8 cellular contexts compared by ENCODE assay signal in the genomic region with DNA sequence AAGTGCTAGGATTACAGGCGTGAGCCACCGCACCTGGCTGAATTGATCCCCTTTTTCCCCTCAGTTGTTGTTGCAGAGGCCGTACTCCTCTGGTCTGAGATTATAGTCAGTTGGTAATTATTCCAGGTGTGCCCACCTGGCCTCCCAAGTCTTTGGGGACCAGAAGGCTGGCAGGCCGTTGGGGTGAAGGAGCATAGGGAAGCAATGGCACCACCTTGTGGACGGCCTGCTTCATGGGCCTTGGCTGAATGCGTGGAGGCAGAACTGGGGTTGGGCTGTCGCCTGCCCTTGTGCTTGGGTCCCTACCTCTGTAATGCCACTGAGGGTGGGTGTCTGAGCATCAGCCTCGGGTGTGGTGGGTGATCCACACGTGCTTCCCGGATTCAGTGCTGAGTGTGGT.
DNase-seq lines count a peak whose midpoint lies in the region; ATAC-seq lines count a peak whose summit lies in the region.

No MANE protein-coding gene starts in this region.

- H3K9me2 ChIP-seq in GM23248 (ENCODE audit: insufficient read depth), result no peaks in the 10 kb centered on the region

- H3K79me2 ChIP-seq in GM23248 (ENCODE audit: insufficient read depth), result no peaks in the 10 kb centered on the region

- 33 to 44% methylated on average over 8 to 10 of the region's 10 CpGs for WGBS in GM23248 (ENCODE audit: low coverage in 1 of 2, low lambda C conversion rate in 2 of 2, missing lambda C conversion rate in 2 of 2), 2 experiments

- no peaks in the 10 kb centered on the region for H3K9me3 ChIP-seq in CD8-positive, alpha-beta memory T cell (ENCODE audit: low read length)
- no peaks in the 10 kb centered on the region for H3K9me3 ChIP-seq in GM23248 (ENCODE audit: low read depth)
- H3K9me3 ChIP-seq in effector memory CD4-positive, alpha-beta T cell (ENCODE audit: control insufficient read depth, low read length), result no peaks in the 10 kb centered on the region

- H3K4me2 ChIP-seq in GM23248 (ENCODE audit: unreplicated experiment), result no peak overlapping the region

- H3K9me3 Mint-ChIP-seq in CD8-positive, alpha-beta memory T cell, result no peaks in the 10 kb centered on the region
- H3K9me3 Mint-ChIP-seq in activated CD4-positive, alpha-beta memory T cell treated with anti-CD3 and anti-CD28 coated beads, Interleukin-2, amount 10 ng/mL, durations not matched to agents 7 days and 5 days, result no peaks in the 10 kb centered on the region
- H3K9me3 Mint-ChIP-seq in stimulated activated memory B cell treated with anti-CD40 and anti-IgM and Interleukin-4, amounts not matched to agents 10 μg/mL and 1 μg/mL and 100 μg/mL, for 72 hours, result no peaks in the 10 kb centered on the region

- H3K4me1 Mint-ChIP-seq in CD8-positive, alpha-beta memory T cell, result no peaks in the 10 kb centered on the region
- H3K4me1 Mint-ChIP-seq in activated CD4-positive, alpha-beta memory T cell treated with anti-CD3 and anti-CD28 coated beads, Interleukin-2, amount 10 ng/mL, durations not matched to agents 7 days and 5 days, result no peaks in the 10 kb centered on the region
- H3K4me1 Mint-ChIP-seq in stimulated activated memory B cell treated with anti-CD40 and anti-IgM and Interleukin-4, amounts not matched to agents 10 μg/mL and 1 μg/mL and 100 μg/mL, for 72 hours, result peaks cover 8% of the 10 kb centered on the region

- POLR2A ChIA-PET in CD8-positive, alpha-beta memory T cell (lab: Charles Lee), result no interaction called here
- POLR2A ChIA-PET in activated CD4-positive, alpha-beta memory T cell treated with anti-CD3 and anti-CD28 coated beads, Interleukin-2, amount 10 ng/mL, durations not matched to agents 7 days and 5 days (lab: Charles Lee), result interaction anchor here (1.3 to 3.8 kb wide), 2 partner anchors 210 to 218 kb away, joined by 4 to 15 read pairs; partner anchors contain the start of gene GRK5

- DNase-seq in CD8-positive, alpha-beta memory T cell, result peak; percentile 49 to 74 (median 52)
- DNase-seq in GM23248 (peak; percentile 79), NCI-H226 (peak; percentile 3), mucosa of gallbladder (ENCODE audit: low spot score) (peak; percentile 57)
- peak; percentile 77 for DNase-seq in activated CD4-positive, alpha-beta memory T cell treated with anti-CD3 and anti-CD28 coated beads, Interleukin-2, amount 10 ng/mL, durations not matched to agents 7 days and 5 days
- DNase-seq in effector memory CD4-positive, alpha-beta T cell, result peak; percentile 33 to 39 (median 34)

- no peaks in the 10 kb centered on the region for H3K27me3 Mint-ChIP-seq in CD8-positive, alpha-beta memory T cell
- no peaks in the 10 kb centered on the region for H3K27me3 Mint-ChIP-seq in activated CD4-positive, alpha-beta memory T cell treated with anti-CD3 and anti-CD28 coated beads, Interleukin-2, amount 10 ng/mL, durations not matched to agents 7 days and 5 days
- no peaks in the 10 kb centered on the region for H3K27me3 Mint-ChIP-seq in stimulated activated memory B cell treated with anti-CD40 and anti-IgM and Interleukin-4, amounts not matched to agents 10 μg/mL and 1 μg/mL and 100 μg/mL, for 72 hours

- H4K20me1 ChIP-seq in GM23248 (ENCODE audit: insufficient read depth), result no peaks in the 10 kb centered on the region

- H3F3A ChIP-seq in GM23248 (ENCODE audit: insufficient read depth), result no peaks in the 10 kb centered on the region

- peak overlapping the region in 1 of 8 donors; percentile 57 for H3K27ac Mint-ChIP-seq in CD8-positive, alpha-beta memory T cell
- H3K27ac Mint-ChIP-seq in activated CD4-positive, alpha-beta memory T cell treated with anti-CD3 and anti-CD28 coated beads, Interleukin-2, amount 10 ng/mL, durations not matched to agents 7 days and 5 days, result no peak overlapping the region
- H3K27ac Mint-ChIP-seq in stimulated activated memory B cell treated with anti-CD40 and anti-IgM and Interleukin-4, amounts not matched to agents 10 μg/mL and 1 μg/mL and 100 μg/mL, for 72 hours, result no peak overlapping the region

- no peak overlapping the region for H3K4me3 Mint-ChIP-seq in CD8-positive, alpha-beta memory T cell
- no peak overlapping the region for H3K4me3 Mint-ChIP-seq in activated CD4-positive, alpha-beta memory T cell treated with anti-CD3 and anti-CD28 coated beads, Interleukin-2, amount 10 ng/mL, durations not matched to agents 7 days and 5 days
- no peak overlapping the region for H3K4me3 Mint-ChIP-seq in stimulated activated memory B cell treated with anti-CD40 and anti-IgM and Interleukin-4, amounts not matched to agents 10 μg/mL and 1 μg/mL and 100 μg/mL, for 72 hours

- H3K36me3 Mint-ChIP-seq in CD8-positive, alpha-beta memory T cell, result peaks cover 0 to 14% (median 0%) of the 10 kb centered on the region in 3 donors
- no peaks in the 10 kb centered on the region for H3K36me3 Mint-ChIP-seq in activated CD4-positive, alpha-beta memory T cell treated with anti-CD3 and anti-CD28 coated beads, Interleukin-2, amount 10 ng/mL, durations not matched to agents 7 days and 5 days (ENCODE audit: low read depth)
- no peaks in the 10 kb centered on the region for H3K36me3 Mint-ChIP-seq in stimulated activated memory B cell treated with anti-CD40 and anti-IgM and Interleukin-4, amounts not matched to agents 10 μg/mL and 1 μg/mL and 100 μg/mL, for 72 hours

- H3K4me1 ChIP-seq in CD8-positive, alpha-beta memory T cell (ENCODE audit: insufficient read depth, low read length), result no peaks in the 10 kb centered on the region
- peaks cover 11% of the 10 kb centered on the region for H3K4me1 ChIP-seq in GM23248 (ENCODE audit: insufficient read depth)
- H3K4me1 ChIP-seq in effector memory CD4-positive, alpha-beta T cell (ENCODE audit: control insufficient read depth, insufficient read depth, low read length, poor library complexity, severe bottlenecking), result no peaks in the 10 kb centered on the region

- CTCF ChIA-PET in CD8-positive, alpha-beta memory T cell (lab: Charles Lee), result interaction anchor here (1.1 to 3.7 kb wide), 5 partner anchors 12 to 218 kb away, joined by 3 to 25 read pairs (median 5); partner anchors contain the start of gene GRK5
- CTCF ChIA-PET in activated CD4-positive, alpha-beta memory T cell treated with anti-CD3 and anti-CD28 coated beads, Interleukin-2, amount 10 ng/mL, durations not matched to agents 7 days and 5 days (lab: Charles Lee), result interaction anchor here (0.7 to 3.3 kb wide), 8 partner anchors 19 to 218 kb away, joined by 3 to 25 read pairs (median 4); partner anchors contain the start of gene GRK5

- H3K27me3 ChIP-seq in CD8-positive, alpha-beta memory T cell (ENCODE audit: insufficient read depth, low read length, poor library complexity, severe bottlenecking), result no peaks in the 10 kb centered on the region
- no peaks in the 10 kb centered on the region for H3K27me3 ChIP-seq in GM23248 (replicated peaks; ENCODE audit: insufficient read depth)
- no peaks in the 10 kb centered on the region for H3K27me3 ChIP-seq in effector memory CD4-positive, alpha-beta T cell (replicated peaks; ENCODE audit: control insufficient read depth, insufficient read depth, low read length, poor library complexity, severe bottlenecking)

- H3K36me3 ChIP-seq in CD8-positive, alpha-beta memory T cell (ENCODE audit: insufficient read depth, low read length), result no peaks in the 10 kb centered on the region
- H3K36me3 ChIP-seq in GM23248 (ENCODE audit: low read depth), result no peaks in the 10 kb centered on the region
- no peaks in the 10 kb centered on the region for H3K36me3 ChIP-seq in effector memory CD4-positive, alpha-beta T cell (ENCODE audit: control insufficient read depth, insufficient read depth, low read length)

- H2AFZ ChIP-seq in GM23248, result no peak overlapping the region

- no peak overlapping the region for H3K27ac ChIP-seq in CD8-positive, alpha-beta memory T cell (ENCODE audit: low read depth, low read length)
- H3K27ac ChIP-seq in GM23248, result no peak overlapping the region
- no peak overlapping the region for H3K27ac ChIP-seq in effector memory CD4-positive, alpha-beta T cell (ENCODE audit: insufficient read depth, low read length, poor library complexity, severe bottlenecking)

- in situ Hi-C loops in GM23248 (cut with MboI), result no loop called here

- H3K9ac ChIP-seq in GM23248, result no peak overlapping the region

- peak; percentile 83 for ATAC-seq in stimulated activated memory B cell treated with anti-CD40 and anti-IgM and Interleukin-4, amounts not matched to agents 10 μg/mL and 1 μg/mL and 100 μg/mL, for 72 hours
- ATAC-seq in GM21447 (IDR thresholded peaks at IDR 0.05; ENCODE audit: unreplicated experiment), result no peak

- no peak overlapping the region for H3K4me3 ChIP-seq in CD8-positive, alpha-beta memory T cell (ENCODE audit: low read length)
- H3K4me3 ChIP-seq in GM23248, result no peak overlapping the region
- no peak overlapping the region for H3K4me3 ChIP-seq in effector memory CD4-positive, alpha-beta T cell (ENCODE audit: insufficient read depth, low read depth, low read length, poor library complexity, severe bottlenecking)

Comparison
In these comparisons a context has a peak if more than half of its experiments do, and no peak if none do; other contexts are left out.
1. DNase-seq: peak in every context shown above with its lines; median percentile 79 in GM23248; 77 in activated CD4-positive, alpha-beta memory T cell treated with anti-CD3 and anti-CD28 coated beads, Interleukin-2, amount 10 ng/mL, durations not matched to agents 7 days and 5 days; 57 in mucosa of gallbladder; 52 in CD8-positive, alpha-beta memory T cell; 34 in effector memory CD4-positive, alpha-beta T cell; 3 in NCI-H226.